Comparison of ENCODE assay signal across 8 cellular contexts in genomic region chr4:55854132-55854531, GRCh38. TPM values are rescaled to one million over a fixed set of nuclear protein-coding genes. Genes with fewer than 3 reads are reported as not detected.
DNase-seq lines count a peak whose midpoint lies in the region; ATAC-seq, FAIRE-seq and TF ChIP-seq lines count a peak whose summit lies in the region.

No MANE protein-coding gene starts in this region.

- ATAC-seq in Right ventricle myocardium inferior (no peak), HG03460 (IDR thresholded peaks at IDR 0.05; ENCODE audit: unreplicated experiment) (no peak)

- H3K4me3 ChIP-seq in cardiac muscle cell (peak overlapping the region; percentile 54), astrocyte (ENCODE audit: insufficient read depth, low read depth, low read length) (peak overlapping the region; percentile 99), urinary bladder (ENCODE audit: low read depth, low read length) (peak overlapping the region; percentile 88)

- peaks cover 46% of the 10 kb centered on the region for H3K79me2 ChIP-seq in astrocyte (ENCODE audit: insufficient read depth, low read length)

- peak; percentile 4 to 21 for DNase-seq in cardiac muscle cell (ENCODE audit: low read depth in 1 of 2, low spot score in 1 of 2)
- DNase-seq in Right ventricle myocardium inferior (ENCODE audit: missing footprints): no peak
- no peak for DNase-seq in astrocyte (ENCODE audit: low read depth)
- DNase-seq in left kidney (ENCODE audit: low read depth, low spot score): peak; percentile 32
- DNase-seq in NCI-H1105 treated with DMSO at 0.1 percent for 48 hours (lab: John Stamatoyannopoulos, UW): no peak
- no peak for DNase-seq in OCI-M2 (lab: John Stamatoyannopoulos, UW; ENCODE audit: unreplicated experiment)

- 16% methylated on average over 6 of the region's 6 CpGs for WGBS in urinary bladder

- peaks cover 3% of the 10 kb centered on the region for H3K36me3 Mint-ChIP-seq in astrocyte (ENCODE audit: low read depth, unreplicated experiment)

- H2AFZ ChIP-seq in astrocyte (ENCODE audit: low read depth, low read length): peak overlapping the region; percentile 98

- H4K20me1 ChIP-seq in astrocyte (ENCODE audit: insufficient read depth, low read length): peaks cover 9% of the 10 kb centered on the region

- H3K27me3 ChIP-seq in cardiac muscle cell (no peaks in the 10 kb centered on the region), astrocyte (ENCODE audit: insufficient read depth, low read length) (peaks cover 5% of the 10 kb centered on the region)

- peak overlapping the region; percentile 97 for H3K4me2 ChIP-seq in astrocyte (ENCODE audit: low read length)

- no peaks in the 10 kb centered on the region for H3K4me1 Mint-ChIP-seq in astrocyte (ENCODE audit: low read depth, unreplicated experiment)

- H3K4me3 Mint-ChIP-seq in astrocyte (ENCODE audit: unreplicated experiment): no peak overlapping the region

- intact Hi-C loops in Right ventricle myocardium inferior (cut with DNase I): loop anchor here (5.0 kb wide), 3 partner anchors 93 to 457 kb away; partner anchors contain the start of genes CEP135, CLOCK and TMEM165

- peak overlapping the region; percentile 98 for H3K9ac ChIP-seq in astrocyte (ENCODE audit: low read length)

- H3K27me3 Mint-ChIP-seq in astrocyte (ENCODE audit: low read depth, unreplicated experiment): no peaks in the 10 kb centered on the region

- peak overlapping the region; percentile 63 for H3K27ac Mint-ChIP-seq in astrocyte (ENCODE audit: unreplicated experiment)

- H3K4me1 ChIP-seq in cardiac muscle cell (ENCODE audit: low read depth) (peaks cover 8% of the 10 kb centered on the region), astrocyte (ENCODE audit: insufficient read depth, low read length) (peaks cover 3% of the 10 kb centered on the region), urinary bladder (ENCODE audit: insufficient read depth) (no peaks in the 10 kb centered on the region)

- peak; percentile 34 for FAIRE-seq in astrocyte (lab: Jason Lieb, UNC)

- H3K9me3 Mint-ChIP-seq in astrocyte (ENCODE audit: unreplicated experiment): no peaks in the 10 kb centered on the region

- H3K27ac ChIP-seq in cardiac muscle cell: peak overlapping the region; percentile 59
- H3K27ac ChIP-seq in astrocyte (ENCODE audit: low read depth, low read length): peak overlapping the region; percentile 79
- H3K27ac ChIP-seq in urinary bladder (ENCODE audit: low read depth): no peak overlapping the region

- H3K36me3 ChIP-seq in cardiac muscle cell: no peaks in the 10 kb centered on the region
- H3K36me3 ChIP-seq in astrocyte (ENCODE audit: insufficient read depth, low read length): no peaks in the 10 kb centered on the region
- H3K36me3 ChIP-seq in urinary bladder (ENCODE audit: insufficient read depth): no peaks in the 10 kb centered on the region

- H3K9me3 ChIP-seq in cardiac muscle cell (ENCODE audit: low read depth): no peaks in the 10 kb centered on the region
- H3K9me3 ChIP-seq in astrocyte (ENCODE audit: insufficient read depth, low read depth, low read length): no peaks in the 10 kb centered on the region

- TF ChIP-seq CTCF in cardiac muscle cell (IDR thresholded peaks at IDR 0.05; ENCODE audit: low read depth, low read length) (no peak), astrocyte (IDR thresholded peaks at IDR 0.05; ENCODE audit: insufficient read depth, low read depth, low read length) (no peak)

RNA-seq across cellular contexts. Expression of gene EXOC1, which starts 0.7 kb away (rescaled TPM):
- total RNA-seq in cardiac muscle cell: 16.1 and 27.6 TPM in 2 replicates
- 17.9 and 20.9 TPM in 2 replicates for polyA plus RNA-seq in cardiac muscle cell
- total RNA-seq in Right ventricle myocardium inferior: 19.8 TPM
- total RNA-seq in astrocyte: 29.9 and 33.3 TPM in 2 replicates
- 70.6 TPM for total RNA-seq in urinary bladder
- polyA plus RNA-seq in urinary bladder: 16.2 TPM

RNA-seq across cellular contexts. Expression of gene EXOC1L, which starts 34.5 kb away (rescaled TPM):
- total RNA-seq in cardiac muscle cell: not detected in 2 replicates
- polyA plus RNA-seq in cardiac muscle cell: 0.16 TPM in 1 of 2 replicates, not detected in the other
- not detected for total RNA-seq in Right ventricle myocardium inferior
- not detected in 2 replicates for total RNA-seq in astrocyte
- total RNA-seq in urinary bladder: not detected
- polyA plus RNA-seq in urinary bladder: 0.14 TPM

Comparison
In these comparisons a context has a peak if more than half of its experiments do, and no peak if none do; other contexts are left out.
1. DNase-seq: peak in cardiac muscle cell (2 of 2) and left kidney (single experiment); none in Right ventricle myocardium inferior (single experiment), astrocyte (single experiment), NCI-H1105 treated with DMSO at 0.1 percent for 48 hours (single experiment) and OCI-M2 (single experiment).
2. Peak in every context shown above with its lines, with median percentiles within 50 percentile points of each other: H3K4me3 ChIP-seq.